28 cellular contexts compared by ENCODE assay signal in genomic region chrX:54819201-54819600, GRCh38. TPM values are rescaled to one million over a fixed set of nuclear protein-coding genes. Genes with fewer than 3 reads are reported as not detected.
"Had no signal": no experiment of that assay in that cellular context is flagged by ENCODE, and none has a peak within 500 bp of the region (broad histone marks: within the 10 kb centered on the region; RNA-seq: fewer than 3 reads in every experiment).

No MANE protein-coding gene starts in this region.

- ATAC-seq: activated T-cell treated with anti-CD3 and anti-CD28 coated beads, Interleukin-2, amount 50 U/mL, for 72 hours; body of pancreas; esophagus mucosa; left ventricle myocardium superior; sciatic nerve had no signal

- H3K4me3 Mint-ChIP-seq: activated CD4-positive, alpha-beta memory T cell treated with anti-CD3 and anti-CD28 coated beads for 36 hours; activated naive CD4-positive, alpha-beta T cell treated with anti-CD3 and anti-CD28 coated beads for 36 hours; activated T-cell treated with anti-CD3 and anti-CD28 coated beads, Interleukin-2, amount 50 U/mL, for 72 hours had no signal

- H3K27ac Mint-ChIP-seq: activated CD4-positive, alpha-beta memory T cell treated with anti-CD3 and anti-CD28 coated beads for 36 hours; activated naive CD4-positive, alpha-beta T cell treated with anti-CD3 and anti-CD28 coated beads for 36 hours; activated T-cell treated with anti-CD3 and anti-CD28 coated beads, Interleukin-2, amount 50 U/mL, for 72 hours had no signal

- H3K79me2 ChIP-seq: parathyroid adenoma had no signal

- H3K4me2 ChIP-seq: smooth muscle cell had no signal

- H3K27me3 Mint-ChIP-seq: activated CD4-positive, alpha-beta memory T cell treated with anti-CD3 and anti-CD28 coated beads for 36 hours had no signal

- H3K27me3 ChIP-seq: body of pancreas, testis, upper lobe of left lung had no signal

- H3K9me3 ChIP-seq: body of pancreas, testis, upper lobe of left lung had no signal

- H2AFZ ChIP-seq: parathyroid adenoma had no signal

- H3K27ac ChIP-seq: body of pancreas, parathyroid adenoma, testis, upper lobe of left lung had no signal

- H3K4me1 ChIP-seq: body of pancreas, parathyroid adenoma, testis, upper lobe of left lung had no signal

- DNase-seq: activated CD4-positive, alpha-beta memory T cell treated with anti-CD3 and anti-CD28 coated beads for 36 hours; activated CD4-positive, alpha-beta T cell treated with anti-CD3 and anti-CD28 coated beads for 1 hour; activated effector memory CD4-positive, alpha-beta T cell treated with Interleukin-2 at 50 U/mL for 16 hours; activated naive CD4-positive, alpha-beta T cell treated with anti-CD3 and anti-CD28 coated beads for 36 hours; activated T-cell treated with anti-CD3 and anti-CD28 coated beads, Interleukin-2, amount 50 U/mL, for 72 hours; body of pancreas; effector memory CD4-positive, alpha-beta T cell; hippocampal formation; kidney glomerular epithelial cell; left ventricle myocardium superior; mesenchymal stem cell; nucleus accumbens; stimulated activated CD4-positive, alpha-beta T cell treated with anti-CD3 and anti-CD28 coated beads, Interleukin-2, amount 100 ng/mL, for 48 hours; stimulated activated naive CD4-positive, alpha-beta T cell; T-helper 1 cell; T-helper 9 cell; testis; upper lobe of left lung had no signal

- H3K9me3 Mint-ChIP-seq: activated CD4-positive, alpha-beta memory T cell treated with anti-CD3 and anti-CD28 coated beads for 36 hours; activated naive CD4-positive, alpha-beta T cell treated with anti-CD3 and anti-CD28 coated beads for 36 hours; activated T-cell treated with anti-CD3 and anti-CD28 coated beads, Interleukin-2, amount 50 U/mL, for 72 hours had no signal

- H3K4me3 ChIP-seq: body of pancreas, smooth muscle cell, testis, upper lobe of left lung had no signal

RNA-seq across cellular contexts. Expression of gene ITIH6, which starts 21.1 kb away (rescaled TPM):
- total RNA-seq: activated CD4-positive, alpha-beta memory T cell treated with anti-CD3 and anti-CD28 coated beads for 36 hours; activated naive CD4-positive, alpha-beta T cell treated with anti-CD3 and anti-CD28 coated beads for 36 hours; activated T-cell treated with anti-CD3 and anti-CD28 coated beads, Interleukin-2, amount 50 U/mL, for 72 hours; body of pancreas; dermis microvascular lymphatic vessel endothelial cell; endothelial cell of umbilical vein; esophagus mucosa; frontal cortex; left ventricle myocardium superior; mononuclear cell; myocyte; pulmonary artery endothelial cell; sciatic nerve; smooth muscle cell; upper lobe of left lung had no signal
